ENCODE assay signal across 2 cellular contexts in the genomic region with DNA sequence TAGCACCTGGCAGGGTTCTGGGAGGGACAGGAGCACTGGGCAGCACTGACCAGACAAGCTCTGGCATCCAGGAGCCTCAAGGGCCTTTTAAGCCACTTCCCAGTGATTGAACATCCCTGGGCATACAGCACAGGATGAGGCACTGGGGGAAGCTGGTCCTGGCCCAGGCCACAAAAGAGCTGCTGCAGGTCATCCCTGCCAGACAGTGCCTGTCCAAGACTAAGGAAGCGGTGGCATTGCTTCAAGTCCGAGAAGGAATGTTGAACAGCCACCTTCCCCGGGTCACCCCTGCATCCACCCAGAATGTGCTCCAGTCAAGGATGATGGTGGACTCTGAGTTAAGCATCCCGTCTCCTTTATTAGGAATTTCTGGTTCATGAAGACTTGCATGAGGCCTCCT.
TF ChIP-seq lines count a peak whose summit lies in the region.

No MANE protein-coding gene starts in this region.

TF ChIP-seq in GM12878, 131 proteins besides CTCF, POLR2A, EP300 and RAD21:
- TF ChIP-seq PAX5 (IDR thresholded peaks at IDR 0.05; ENCODE audit: borderline replicate concordance, low read depth, low read length) (no peak), MXI1 (IDR thresholded peaks at IDR 0.05; ENCODE audit: low read depth, low read length) (no peak), HDAC6 (IDR thresholded peaks at IDR 0.05; ENCODE audit: unreplicated experiment) (no peak), NRF1 (conservative IDR thresholded peaks at IDR 0.05; ENCODE audit: low read depth, low read length) (no peak), CREB1 (IDR thresholded peaks at IDR 0.05; ENCODE audit: low read depth) (no peak), SMC3 (IDR thresholded peaks at IDR 0.05; ENCODE audit: borderline replicate concordance, low read length) (no peak), BMI1 (IDR thresholded peaks at IDR 0.05; ENCODE audit: borderline replicate concordance) (no peak), PAX8 (IDR thresholded peaks at IDR 0.05) (no peak), RB1 (IDR thresholded peaks at IDR 0.05; ENCODE audit: borderline replicate concordance) (no peak), CEBPB (IDR thresholded peaks at IDR 0.05; ENCODE audit: borderline replicate concordance in 1 of 2, low read depth in 2 of 2, low read length in 2 of 2) (no peak)
- TF ChIP-seq, protein P1, sequence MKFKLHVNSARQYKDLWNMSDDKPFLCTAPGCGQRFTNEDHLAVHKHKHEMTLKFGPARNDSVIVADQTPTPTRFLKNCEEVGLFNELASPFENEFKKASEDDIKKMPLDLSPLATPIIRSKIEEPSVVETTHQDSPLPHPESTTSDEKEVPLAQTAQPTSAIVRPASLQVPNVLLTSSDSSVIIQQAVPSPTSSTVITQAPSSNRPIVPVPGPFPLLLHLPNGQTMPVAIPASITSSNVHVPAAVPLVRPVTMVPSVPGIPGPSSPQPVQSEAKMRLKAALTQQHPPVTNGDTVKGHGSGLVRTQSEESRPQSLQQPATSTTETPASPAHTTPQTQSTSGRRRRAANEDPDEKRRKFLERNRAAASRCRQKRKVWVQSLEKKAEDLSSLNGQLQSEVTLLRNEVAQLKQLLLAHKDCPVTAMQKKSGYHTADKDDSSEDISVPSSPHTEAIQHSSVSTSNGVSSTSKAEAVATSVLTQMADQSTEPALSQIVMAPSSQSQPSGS (IDR thresholded peaks at IDR 0.05; ENCODE audit: low read length), result no peak
- TF ChIP-seq, protein P2, sequence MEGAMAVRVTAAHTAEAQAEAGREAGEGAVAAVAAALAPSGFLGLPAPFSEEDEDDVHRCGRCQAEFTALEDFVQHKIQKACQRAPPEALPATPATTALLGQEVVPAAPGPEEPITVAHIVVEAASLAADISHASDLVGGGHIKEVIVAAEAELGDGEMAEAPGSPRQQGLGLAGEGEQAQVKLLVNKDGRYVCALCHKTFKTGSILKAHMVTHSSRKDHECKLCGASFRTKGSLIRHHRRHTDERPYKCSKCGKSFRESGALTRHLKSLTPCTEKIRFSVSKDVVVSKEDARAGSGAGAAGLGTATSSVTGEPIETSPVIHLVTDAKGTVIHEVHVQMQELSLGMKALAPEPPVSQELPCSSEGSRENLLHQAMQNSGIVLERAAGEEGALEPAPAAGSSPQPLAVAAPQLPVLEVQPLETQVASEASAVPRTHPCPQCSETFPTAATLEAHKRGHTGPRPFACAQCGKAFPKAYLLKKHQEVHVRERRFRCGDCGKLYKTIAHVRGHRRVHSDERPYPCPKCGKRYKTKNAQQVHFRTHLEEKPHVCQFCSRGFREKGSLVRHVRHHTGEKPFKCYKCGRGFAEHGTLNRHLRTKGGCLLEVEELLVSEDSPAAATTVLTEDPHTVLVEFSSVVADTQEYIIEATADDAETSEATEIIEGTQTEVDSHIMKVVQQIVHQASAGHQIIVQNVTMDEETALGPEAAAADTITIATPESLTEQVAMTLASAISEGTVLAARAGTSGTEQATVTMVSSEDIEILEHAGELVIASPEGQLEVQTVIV (IDR thresholded peaks at IDR 0.05; ENCODE audit: borderline replicate concordance, partially characterized antibody), result no peak
- TF ChIP-seq, protein P3, sequence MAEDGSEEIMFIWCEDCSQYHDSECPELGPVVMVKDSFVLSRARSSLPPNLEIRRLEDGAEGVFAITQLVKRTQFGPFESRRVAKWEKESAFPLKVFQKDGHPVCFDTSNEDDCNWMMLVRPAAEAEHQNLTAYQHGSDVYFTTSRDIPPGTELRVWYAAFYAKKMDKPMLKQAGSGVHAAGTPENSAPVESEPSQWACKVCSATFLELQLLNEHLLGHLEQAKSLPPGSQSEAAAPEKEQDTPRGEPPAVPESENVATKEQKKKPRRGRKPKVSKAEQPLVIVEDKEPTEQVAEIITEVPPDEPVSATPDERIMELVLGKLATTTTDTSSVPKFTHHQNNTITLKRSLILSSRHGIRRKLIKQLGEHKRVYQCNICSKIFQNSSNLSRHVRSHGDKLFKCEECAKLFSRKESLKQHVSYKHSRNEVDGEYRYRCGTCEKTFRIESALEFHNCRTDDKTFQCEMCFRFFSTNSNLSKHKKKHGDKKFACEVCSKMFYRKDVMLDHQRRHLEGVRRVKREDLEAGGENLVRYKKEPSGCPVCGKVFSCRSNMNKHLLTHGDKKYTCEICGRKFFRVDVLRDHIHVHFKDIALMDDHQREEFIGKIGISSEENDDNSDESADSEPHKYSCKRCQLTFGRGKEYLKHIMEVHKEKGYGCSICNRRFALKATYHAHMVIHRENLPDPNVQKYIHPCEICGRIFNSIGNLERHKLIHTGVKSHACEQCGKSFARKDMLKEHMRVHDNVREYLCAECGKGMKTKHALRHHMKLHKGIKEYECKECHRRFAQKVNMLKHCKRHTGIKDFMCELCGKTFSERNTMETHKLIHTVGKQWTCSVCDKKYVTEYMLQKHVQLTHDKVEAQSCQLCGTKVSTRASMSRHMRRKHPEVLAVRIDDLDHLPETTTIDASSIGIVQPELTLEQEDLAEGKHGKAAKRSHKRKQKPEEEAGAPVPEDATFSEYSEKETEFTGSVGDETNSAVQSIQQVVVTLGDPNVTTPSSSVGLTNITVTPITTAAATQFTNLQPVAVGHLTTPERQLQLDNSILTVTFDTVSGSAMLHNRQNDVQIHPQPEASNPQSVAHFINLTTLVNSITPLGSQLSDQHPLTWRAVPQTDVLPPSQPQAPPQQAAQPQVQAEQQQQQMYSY (CRISPR knock-in tag; IDR thresholded peaks at IDR 0.05), result no peak

TF ChIP-seq in GM23338, 12 proteins besides CTCF, POLR2A, EP300 and RAD21:
- TF ChIP-seq STAT1 (IDR thresholded peaks at IDR 0.05; ENCODE audit: unreplicated experiment) (no peak), JUNB (IDR thresholded peaks at IDR 0.05; ENCODE audit: unreplicated experiment) (no peak), NANOG (IDR thresholded peaks at IDR 0.05; ENCODE audit: borderline replicate concordance) (no peak), EZH2 (IDR thresholded peaks at IDR 0.05; ENCODE audit: low read depth, unreplicated experiment) (no peak), POLR2AphosphoS5 (IDR thresholded peaks at IDR 0.05; ENCODE audit: low read depth) (no peak), CREB1 (CRISPR knock-in tag; IDR thresholded peaks at IDR 0.05; ENCODE audit: low read depth) (no peak), ZNF331 (CRISPR knock-in tag; IDR thresholded peaks at IDR 0.05; ENCODE audit: low read depth) (no peak), ZNF114 (CRISPR knock-in tag; IDR thresholded peaks at IDR 0.05) (no peak), EZH2phosphoT487 (IDR thresholded peaks at IDR 0.05; ENCODE audit: unreplicated experiment) (no peak)
- TF ChIP-seq, protein P4, sequence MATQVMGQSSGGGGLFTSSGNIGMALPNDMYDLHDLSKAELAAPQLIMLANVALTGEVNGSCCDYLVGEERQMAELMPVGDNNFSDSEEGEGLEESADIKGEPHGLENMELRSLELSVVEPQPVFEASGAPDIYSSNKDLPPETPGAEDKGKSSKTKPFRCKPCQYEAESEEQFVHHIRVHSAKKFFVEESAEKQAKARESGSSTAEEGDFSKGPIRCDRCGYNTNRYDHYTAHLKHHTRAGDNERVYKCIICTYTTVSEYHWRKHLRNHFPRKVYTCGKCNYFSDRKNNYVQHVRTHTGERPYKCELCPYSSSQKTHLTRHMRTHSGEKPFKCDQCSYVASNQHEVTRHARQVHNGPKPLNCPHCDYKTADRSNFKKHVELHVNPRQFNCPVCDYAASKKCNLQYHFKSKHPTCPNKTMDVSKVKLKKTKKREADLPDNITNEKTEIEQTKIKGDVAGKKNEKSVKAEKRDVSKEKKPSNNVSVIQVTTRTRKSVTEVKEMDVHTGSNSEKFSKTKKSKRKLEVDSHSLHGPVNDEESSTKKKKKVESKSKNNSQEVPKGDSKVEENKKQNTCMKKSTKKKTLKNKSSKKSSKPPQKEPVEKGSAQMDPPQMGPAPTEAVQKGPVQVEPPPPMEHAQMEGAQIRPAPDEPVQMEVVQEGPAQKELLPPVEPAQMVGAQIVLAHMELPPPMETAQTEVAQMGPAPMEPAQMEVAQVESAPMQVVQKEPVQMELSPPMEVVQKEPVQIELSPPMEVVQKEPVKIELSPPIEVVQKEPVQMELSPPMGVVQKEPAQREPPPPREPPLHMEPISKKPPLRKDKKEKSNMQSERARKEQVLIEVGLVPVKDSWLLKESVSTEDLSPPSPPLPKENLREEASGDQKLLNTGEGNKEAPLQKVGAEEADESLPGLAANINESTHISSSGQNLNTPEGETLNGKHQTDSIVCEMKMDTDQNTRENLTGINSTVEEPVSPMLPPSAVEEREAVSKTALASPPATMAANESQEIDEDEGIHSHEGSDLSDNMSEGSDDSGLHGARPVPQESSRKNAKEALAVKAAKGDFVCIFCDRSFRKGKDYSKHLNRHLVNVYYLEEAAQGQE (IDR thresholded peaks at IDR 0.05; ENCODE audit: unreplicated experiment), result no peak
- TF ChIP-seq, protein P5, sequence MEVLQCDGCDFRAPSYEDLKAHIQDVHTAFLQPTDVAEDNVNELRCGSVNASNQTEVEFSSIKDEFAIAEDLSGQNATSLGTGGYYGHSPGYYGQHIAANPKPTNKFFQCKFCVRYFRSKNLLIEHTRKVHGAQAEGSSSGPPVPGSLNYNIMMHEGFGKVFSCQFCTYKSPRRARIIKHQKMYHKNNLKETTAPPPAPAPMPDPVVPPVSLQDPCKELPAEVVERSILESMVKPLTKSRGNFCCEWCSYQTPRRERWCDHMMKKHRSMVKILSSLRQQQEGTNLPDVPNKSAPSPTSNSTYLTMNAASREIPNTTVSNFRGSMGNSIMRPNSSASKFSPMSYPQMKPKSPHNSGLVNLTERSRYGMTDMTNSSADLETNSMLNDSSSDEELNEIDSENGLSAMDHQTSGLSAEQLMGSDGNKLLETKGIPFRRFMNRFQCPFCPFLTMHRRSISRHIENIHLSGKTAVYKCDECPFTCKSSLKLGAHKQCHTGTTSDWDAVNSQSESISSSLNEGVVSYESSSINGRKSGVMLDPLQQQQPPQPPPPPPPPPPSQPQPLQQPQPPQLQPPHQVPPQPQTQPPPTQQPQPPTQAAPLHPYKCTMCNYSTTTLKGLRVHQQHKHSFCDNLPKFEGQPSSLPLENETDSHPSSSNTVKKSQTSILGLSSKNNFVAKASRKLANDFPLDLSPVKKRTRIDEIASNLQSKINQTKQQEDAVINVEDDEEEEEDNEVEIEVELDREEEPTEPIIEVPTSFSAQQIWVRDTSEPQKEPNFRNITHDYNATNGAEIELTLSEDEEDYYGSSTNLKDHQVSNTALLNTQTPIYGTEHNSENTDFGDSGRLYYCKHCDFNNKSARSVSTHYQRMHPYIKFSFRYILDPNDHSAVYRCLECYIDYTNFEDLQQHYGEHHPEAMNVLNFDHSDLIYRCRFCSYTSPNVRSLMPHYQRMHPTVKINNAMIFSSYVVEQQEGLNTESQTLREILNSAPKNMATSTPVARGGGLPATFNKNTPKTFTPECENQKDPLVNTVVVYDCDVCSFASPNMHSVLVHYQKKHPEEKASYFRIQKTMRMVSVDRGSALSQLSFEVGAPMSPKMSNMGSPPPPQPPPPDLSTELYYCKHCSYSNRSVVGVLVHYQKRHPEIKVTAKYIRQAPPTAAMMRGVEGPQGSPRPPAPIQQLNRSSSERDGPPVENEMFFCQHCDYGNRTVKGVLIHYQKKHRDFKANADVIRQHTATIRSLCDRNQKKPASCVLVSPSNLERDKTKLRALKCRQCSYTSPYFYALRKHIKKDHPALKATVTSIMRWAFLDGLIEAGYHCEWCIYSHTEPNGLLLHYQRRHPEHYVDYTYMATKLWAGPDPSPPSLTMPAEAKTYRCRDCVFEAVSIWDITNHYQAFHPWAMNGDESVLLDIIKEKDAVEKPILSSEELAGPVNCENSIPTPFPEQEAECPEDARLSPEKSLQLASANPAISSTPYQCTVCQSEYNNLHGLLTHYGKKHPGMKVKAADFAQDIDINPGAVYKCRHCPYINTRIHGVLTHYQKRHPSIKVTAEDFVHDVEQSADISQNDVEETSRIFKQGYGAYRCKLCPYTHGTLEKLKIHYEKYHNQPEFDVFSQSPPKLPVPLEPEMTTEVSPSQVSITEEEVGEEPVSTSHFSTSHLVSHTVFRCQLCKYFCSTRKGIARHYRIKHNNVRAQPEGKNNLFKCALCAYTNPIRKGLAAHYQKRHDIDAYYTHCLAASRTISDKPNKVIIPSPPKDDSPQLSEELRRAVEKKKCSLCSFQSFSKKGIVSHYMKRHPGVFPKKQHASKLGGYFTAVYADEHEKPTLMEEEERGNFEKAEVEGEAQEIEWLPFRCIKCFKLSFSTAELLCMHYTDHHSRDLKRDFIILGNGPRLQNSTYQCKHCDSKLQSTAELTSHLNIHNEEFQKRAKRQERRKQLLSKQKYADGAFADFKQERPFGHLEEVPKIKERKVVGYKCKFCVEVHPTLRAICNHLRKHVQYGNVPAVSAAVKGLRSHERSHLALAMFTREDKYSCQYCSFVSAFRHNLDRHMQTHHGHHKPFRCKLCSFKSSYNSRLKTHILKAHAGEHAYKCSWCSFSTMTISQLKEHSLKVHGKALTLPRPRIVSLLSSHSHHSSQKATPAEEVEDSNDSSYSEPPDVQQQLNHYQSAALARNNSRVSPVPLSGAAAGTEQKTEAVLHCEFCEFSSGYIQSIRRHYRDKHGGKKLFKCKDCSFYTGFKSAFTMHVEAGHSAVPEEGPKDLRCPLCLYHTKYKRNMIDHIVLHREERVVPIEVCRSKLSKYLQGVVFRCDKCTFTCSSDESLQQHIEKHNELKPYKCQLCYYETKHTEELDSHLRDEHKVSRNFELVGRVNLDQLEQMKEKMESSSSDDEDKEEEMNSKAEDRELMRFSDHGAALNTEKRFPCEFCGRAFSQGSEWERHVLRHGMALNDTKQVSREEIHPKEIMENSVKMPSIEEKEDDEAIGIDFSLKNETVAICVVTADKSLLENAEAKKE (CRISPR knock-in tag; IDR thresholded peaks at IDR 0.05), result no peak
- TF ChIP-seq, protein P6, sequence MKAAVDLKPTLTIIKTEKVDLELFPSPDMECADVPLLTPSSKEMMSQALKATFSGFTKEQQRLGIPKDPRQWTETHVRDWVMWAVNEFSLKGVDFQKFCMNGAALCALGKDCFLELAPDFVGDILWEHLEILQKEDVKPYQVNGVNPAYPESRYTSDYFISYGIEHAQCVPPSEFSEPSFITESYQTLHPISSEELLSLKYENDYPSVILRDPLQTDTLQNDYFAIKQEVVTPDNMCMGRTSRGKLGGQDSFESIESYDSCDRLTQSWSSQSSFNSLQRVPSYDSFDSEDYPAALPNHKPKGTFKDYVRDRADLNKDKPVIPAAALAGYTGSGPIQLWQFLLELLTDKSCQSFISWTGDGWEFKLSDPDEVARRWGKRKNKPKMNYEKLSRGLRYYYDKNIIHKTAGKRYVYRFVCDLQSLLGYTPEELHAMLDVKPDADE (IDR thresholded peaks at IDR 0.05), result no peak
